Comparison of ENCODE assay signal across 23 cellular contexts in the genomic region with DNA sequence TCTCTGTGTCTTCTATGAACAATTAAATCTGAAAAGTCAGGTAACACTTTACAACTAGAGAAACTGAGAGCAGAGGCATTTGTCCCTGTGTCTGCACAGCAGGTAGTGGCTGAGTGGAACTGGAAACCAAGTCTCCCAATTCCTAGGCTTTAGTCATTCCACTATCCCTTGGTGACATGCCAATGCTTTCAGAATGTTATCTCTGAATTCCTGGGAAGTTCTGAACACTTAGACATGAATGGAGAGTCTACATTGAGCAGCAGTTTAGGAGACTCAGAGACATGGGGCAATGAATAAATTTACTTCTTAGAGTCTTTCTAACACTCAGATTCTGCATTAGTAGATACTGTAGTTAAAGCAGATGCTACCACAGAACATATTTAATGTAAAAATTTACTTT.
DNase-seq lines count a peak whose midpoint lies in the region; ATAC-seq and TF ChIP-seq lines count a peak whose summit lies in the region.
"Had no signal": no experiment of that assay in that cellular context is flagged by ENCODE, and none has a peak within 500 bp of the region (broad histone marks: within the 10 kb centered on the region; RNA-seq: fewer than 3 reads in every experiment).

No MANE protein-coding gene starts in this region.

- no peak for TF ChIP-seq CTCF in SK-N-SH (IDR thresholded peaks at IDR 0.05)
- no peak for TF ChIP-seq CTCF in osteoblast (IDR thresholded peaks at IDR 0.05; ENCODE audit: extremely low read depth, low read depth, low read length)

- no peaks in the 10 kb centered on the region for H3F3A ChIP-seq in SK-N-SH (replicated peaks; ENCODE audit: insufficient read depth)

- H3K9ac ChIP-seq in SK-N-SH: no peak overlapping the region
- H3K9ac ChIP-seq: BLaER1 treated with 17β-estradiol and CSF1 and Interleukin-3, amounts not matched to agents 10 nM and 100 nM had no signal

- TF ChIP-seq RAD21 in SK-N-SH (IDR thresholded peaks at IDR 0.05; ENCODE audit: low read length): no peak

- no peak for ATAC-seq in SK-N-SH treated with all-trans-retinoic acid at 6 μM for 48 hours
- ATAC-seq in left cardiac atrium: peak; percentile 64 to 72
- ATAC-seq in GM18502 (IDR thresholded peaks at IDR 0.05; ENCODE audit: poor library complexity, unreplicated experiment): no peak
- ATAC-seq: CD8-positive, alpha-beta T cell; HCT116 had no signal

- H3K4me3 ChIP-seq in SK-N-SH (ENCODE audit: low read depth in 2 of 2, low read length in 1 of 2): no peak overlapping the region
- H3K4me3 ChIP-seq in osteoblast (ENCODE audit: insufficient read depth, low read length): no peak overlapping the region
- H3K4me3 ChIP-seq: BLaER1 treated with 17β-estradiol and CSF1 and Interleukin-3, amounts not matched to agents 10 nM and 100 nM; PC-9 had no signal

- CTCF ChIA-PET in SK-N-SH (lab: Yijun Ruan, JAX): no interaction called here

- no peak for DNase-seq in SK-N-SH
- DNase-seq in astrocyte of the hippocampus (ENCODE audit: low read depth, low spot score): peak; percentile 55
- DNase-seq in left cardiac atrium: no peak
- peak; percentile 21 for DNase-seq in osteoblast (ENCODE audit: insufficient read length, low spot score, missing footprints)
- no peak for DNase-seq in stimulated activated CD4-positive, alpha-beta T cell treated with anti-CD3 and anti-CD28 coated beads, Interleukin-12 subunit alpha, Interleukin-12 subunit beta, amount 100 ng/mL, for 4 hours
- no peak for DNase-seq in stimulated activated CD4-positive, alpha-beta T cell treated with anti-CD3 and anti-CD28 coated beads, Interleukin-4, amount 100 ng/mL, for 24 hours
- DNase-seq: CD8-positive, alpha-beta T cell; DND-41; GOT3; KG1; NCI-H1092 treated with DMSO at 0.1 percent for 48 hours; NCI-H1436 treated with DMSO at 0.1 percent for 48 hours; NCI-H2029; NCI-H2227 treated with DMSO at 0.1 percent for 48 hours; NCI-H510A treated with DMSO at 0.1 percent for 48 hours; NCI-H748 treated with DMSO at 0.1 percent for 48 hours; PC-9; RPMI8226 had no signal

- H3K36me3 ChIP-seq in SK-N-SH (replicated peaks in 1 of 2; ENCODE audit: control insufficient read depth in 1 of 2, insufficient read depth in 2 of 2, low read length in 1 of 2) (no peaks in the 10 kb centered on the region), osteoblast (ENCODE audit: insufficient read depth, low read length) (no peaks in the 10 kb centered on the region)
- H3K36me3 ChIP-seq: BLaER1 treated with 17β-estradiol and CSF1 and Interleukin-3, amounts not matched to agents 10 nM and 100 nM had no signal

- H3K4me2 ChIP-seq in SK-N-SH (no peak overlapping the region), osteoblast (ENCODE audit: insufficient read depth, low read length) (no peak overlapping the region)
- H3K4me2 ChIP-seq: BLaER1 treated with 17β-estradiol and CSF1 and Interleukin-3, amounts not matched to agents 10 nM and 100 nM; PC-9 had no signal

- intact Hi-C loops in left cardiac atrium (cut with DNase I): no loop called here

- H2AFZ ChIP-seq in SK-N-SH (ENCODE audit: low read depth) (no peak overlapping the region), osteoblast (ENCODE audit: low read length) (no peak overlapping the region)
- H2AFZ ChIP-seq: PC-9 had no signal

- H3K9me2 ChIP-seq in SK-N-SH: no peaks in the 10 kb centered on the region

- no peak for TF ChIP-seq EP300 in SK-N-SH (IDR thresholded peaks at IDR 0.05; ENCODE audit: borderline replicate concordance in 1 of 2, low read depth in 1 of 2, low read length in 1 of 2)

- H3K4me1 ChIP-seq in SK-N-SH (ENCODE audit: control insufficient read depth in 1 of 2, insufficient read depth in 2 of 2, low read depth in 1 of 2, low read length in 1 of 2) (no peaks in the 10 kb centered on the region), osteoblast (ENCODE audit: insufficient read depth, low read length) (no peaks in the 10 kb centered on the region)

- H3K27me3 ChIP-seq in SK-N-SH (ENCODE audit: insufficient read depth): no peaks in the 10 kb centered on the region
- peaks cover 4% of the 10 kb centered on the region for H3K27me3 ChIP-seq in osteoblast (ENCODE audit: insufficient read depth, low read length)
- H3K27me3 ChIP-seq: BLaER1 treated with 17β-estradiol and CSF1 and Interleukin-3, amounts not matched to agents 10 nM and 100 nM had no signal

- no peaks in the 10 kb centered on the region for H4K20me1 ChIP-seq in SK-N-SH (ENCODE audit: insufficient read depth)
- no peaks in the 10 kb centered on the region for H4K20me1 ChIP-seq in osteoblast (ENCODE audit: insufficient read depth, low read length)
- H4K20me1 ChIP-seq: BLaER1 treated with 17β-estradiol and CSF1 and Interleukin-3, amounts not matched to agents 10 nM and 100 nM had no signal

- no peak overlapping the region for H3K27ac ChIP-seq in SK-N-SH (ENCODE audit: low read depth in 2 of 2, low read length in 1 of 2)
- no peak overlapping the region for H3K27ac ChIP-seq in osteoblast (ENCODE audit: low read depth, low read length)
- H3K27ac ChIP-seq: 22Rv1; BLaER1 treated with 17β-estradiol and CSF1 and Interleukin-3, amounts not matched to agents 10 nM and 100 nM; PC-9 had no signal

- H3K9me3 ChIP-seq in SK-N-SH (no peaks in the 10 kb centered on the region), osteoblast (ENCODE audit: low read depth, low read length) (no peaks in the 10 kb centered on the region)
- H3K9me3 ChIP-seq: BLaER1 treated with 17β-estradiol and CSF1 and Interleukin-3, amounts not matched to agents 10 nM and 100 nM had no signal

- POLR2A ChIA-PET in SK-N-SH (lab: Yijun Ruan, JAX): no interaction called here

- no peaks in the 10 kb centered on the region for H3K79me2 ChIP-seq in SK-N-SH (ENCODE audit: insufficient read depth)
- no peaks in the 10 kb centered on the region for H3K79me2 ChIP-seq in osteoblast (ENCODE audit: insufficient read depth, low read length)

TF ChIP-seq in SK-N-SH treated with all-trans-retinoic acid at 6 μM for 48 hours, 23 proteins besides CTCF, POLR2A, EP300 and RAD21:
- peak; percentile 31; the same call in 1 of the 2 replicates for TF ChIP-seq ISL1 (CRISPR knock-in tag; IDR thresholded peaks at IDR 0.05)
- TF ChIP-seq, protein P1, sequence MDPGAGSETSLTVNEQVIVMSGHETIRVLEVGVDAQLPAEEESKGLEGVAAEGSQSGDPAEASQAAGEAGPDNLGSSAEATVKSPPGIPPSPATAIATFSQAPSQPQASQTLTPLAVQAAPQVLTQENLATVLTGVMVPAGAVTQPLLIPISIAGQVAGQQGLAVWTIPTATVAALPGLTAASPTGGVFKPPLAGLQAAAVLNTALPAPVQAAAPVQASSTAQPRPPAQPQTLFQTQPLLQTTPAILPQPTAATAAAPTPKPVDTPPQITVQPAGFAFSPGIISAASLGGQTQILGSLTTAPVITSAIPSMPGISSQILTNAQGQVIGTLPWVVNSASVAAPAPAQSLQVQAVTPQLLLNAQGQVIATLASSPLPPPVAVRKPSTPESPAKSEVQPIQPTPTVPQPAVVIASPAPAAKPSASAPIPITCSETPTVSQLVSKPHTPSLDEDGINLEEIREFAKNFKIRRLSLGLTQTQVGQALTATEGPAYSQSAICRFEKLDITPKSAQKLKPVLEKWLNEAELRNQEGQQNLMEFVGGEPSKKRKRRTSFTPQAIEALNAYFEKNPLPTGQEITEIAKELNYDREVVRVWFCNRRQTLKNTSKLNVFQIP (CRISPR knock-in tag; IDR thresholded peaks at IDR 0.05; ENCODE audit: borderline replicate concordance, low read depth): no peak
- no peak for TF ChIP-seq OSR1 (CRISPR knock-in tag; IDR thresholded peaks at IDR 0.05)
- TF ChIP-seq ZFP30 (CRISPR knock-in tag; IDR thresholded peaks at IDR 0.05): no peak
- no peak for TF ChIP-seq TOX (CRISPR knock-in tag; IDR thresholded peaks at IDR 0.05; ENCODE audit: borderline replicate concordance)
- TF ChIP-seq CSDC2 (CRISPR knock-in tag; IDR thresholded peaks at IDR 0.05): no peak

TF ChIP-seq in SK-N-SH, 30 proteins besides CTCF, POLR2A, EP300 and RAD21 (continues in another document):
- TF ChIP-seq, protein P2, sequence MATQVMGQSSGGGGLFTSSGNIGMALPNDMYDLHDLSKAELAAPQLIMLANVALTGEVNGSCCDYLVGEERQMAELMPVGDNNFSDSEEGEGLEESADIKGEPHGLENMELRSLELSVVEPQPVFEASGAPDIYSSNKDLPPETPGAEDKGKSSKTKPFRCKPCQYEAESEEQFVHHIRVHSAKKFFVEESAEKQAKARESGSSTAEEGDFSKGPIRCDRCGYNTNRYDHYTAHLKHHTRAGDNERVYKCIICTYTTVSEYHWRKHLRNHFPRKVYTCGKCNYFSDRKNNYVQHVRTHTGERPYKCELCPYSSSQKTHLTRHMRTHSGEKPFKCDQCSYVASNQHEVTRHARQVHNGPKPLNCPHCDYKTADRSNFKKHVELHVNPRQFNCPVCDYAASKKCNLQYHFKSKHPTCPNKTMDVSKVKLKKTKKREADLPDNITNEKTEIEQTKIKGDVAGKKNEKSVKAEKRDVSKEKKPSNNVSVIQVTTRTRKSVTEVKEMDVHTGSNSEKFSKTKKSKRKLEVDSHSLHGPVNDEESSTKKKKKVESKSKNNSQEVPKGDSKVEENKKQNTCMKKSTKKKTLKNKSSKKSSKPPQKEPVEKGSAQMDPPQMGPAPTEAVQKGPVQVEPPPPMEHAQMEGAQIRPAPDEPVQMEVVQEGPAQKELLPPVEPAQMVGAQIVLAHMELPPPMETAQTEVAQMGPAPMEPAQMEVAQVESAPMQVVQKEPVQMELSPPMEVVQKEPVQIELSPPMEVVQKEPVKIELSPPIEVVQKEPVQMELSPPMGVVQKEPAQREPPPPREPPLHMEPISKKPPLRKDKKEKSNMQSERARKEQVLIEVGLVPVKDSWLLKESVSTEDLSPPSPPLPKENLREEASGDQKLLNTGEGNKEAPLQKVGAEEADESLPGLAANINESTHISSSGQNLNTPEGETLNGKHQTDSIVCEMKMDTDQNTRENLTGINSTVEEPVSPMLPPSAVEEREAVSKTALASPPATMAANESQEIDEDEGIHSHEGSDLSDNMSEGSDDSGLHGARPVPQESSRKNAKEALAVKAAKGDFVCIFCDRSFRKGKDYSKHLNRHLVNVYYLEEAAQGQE (IDR thresholded peaks at IDR 0.05; ENCODE audit: low read depth, low read length): no peak
- TF ChIP-seq TAF1 (IDR thresholded peaks at IDR 0.05; ENCODE audit: borderline replicate concordance, low read depth, low read length) (no peak), ZBTB33 (IDR thresholded peaks at IDR 0.05; ENCODE audit: borderline replicate concordance, low read depth) (no peak)

Comparison
In these comparisons a context has a peak if more than half of its experiments do, and no peak if none do; other contexts are left out.
1. ATAC-seq: peak in left cardiac atrium (2 of 2); none in SK-N-SH treated with all-trans-retinoic acid at 6 μM for 48 hours (single experiment) and GM18502 (single experiment).
2. DNase-seq: peak in astrocyte of the hippocampus (single experiment) and osteoblast (single experiment); none in SK-N-SH (single experiment), left cardiac atrium (single experiment), stimulated activated CD4-positive, alpha-beta T cell treated with anti-CD3 and anti-CD28 coated beads, Interleukin-12 subunit alpha, Interleukin-12 subunit beta, amount 100 ng/mL, for 4 hours (single experiment) and stimulated activated CD4-positive, alpha-beta T cell treated with anti-CD3 and anti-CD28 coated beads, Interleukin-4, amount 100 ng/mL, for 24 hours (single experiment).